ENCODE assay signal across 11 cellular contexts in genomic region chr22:26617251-26618199, GRCh38. TPM values are rescaled to one million over a fixed set of nuclear protein-coding genes. Genes with fewer than 3 reads are reported as not detected.
DNase-seq lines count a peak whose midpoint lies in the region; ATAC-seq and TF ChIP-seq lines count a peak whose summit lies in the region.
"Had no signal": no experiment of that assay in that cellular context is flagged by ENCODE, and none has a peak within 500 bp of the region (broad histone marks: within the 10 kb centered on the region; RNA-seq: fewer than 3 reads in every experiment).

CRYBB1 (minus strand) TSS chr22:26618027; CDS start chr22:26616319, 1,708 bp downstream.

- H3K4me3 ChIP-seq in gastroesophageal sphincter = no peak within 1 kb of the TSS
- H3K4me3 ChIP-seq: GM23248 had no signal

- H2BK12ac ChIP-seq in H9 (ENCODE audit: insufficient read length, low read depth, low read length) = no peak within 1 kb of the TSS

- peaks cover 63 to 77% of the 10 kb centered on the region in 2 experiments for H3K4me1 Mint-ChIP-seq in H9

- H3K23ac ChIP-seq in H9 (ENCODE audit: insufficient read length, low read depth, low read length) = no peak within 1 kb of the TSS

- H2BK5ac ChIP-seq in H9 (ENCODE audit: insufficient read length, low read length) = no peak within 1 kb of the TSS

- H3K9ac ChIP-seq in H9 (ENCODE audit: extremely low read depth, insufficient read length, low read length) = no peak within 1 kb of the TSS
- H3K9ac ChIP-seq: GM23248 had no signal

- no peaks in the 10 kb centered on the region for H3K36me3 ChIP-seq in gastroesophageal sphincter

- peak within 1 kb of the TSS; percentile 31 for H3K14ac ChIP-seq in H9 (ENCODE audit: insufficient read depth, low read length)

- peaks cover 0 to 2% of the 10 kb centered on the region in 2 experiments; a peak in 1 of 5 replicates for H3K9me3 Mint-ChIP-seq in H9

- no peak within 1 kb of the TSS for H3K4ac ChIP-seq in H9 (ENCODE audit: low read depth, low read length)

- no peak within 1 kb of the TSS for H2BK15ac ChIP-seq in H9 (ENCODE audit: low read depth, low read length)

- no peak within 1 kb of the TSS for H3T11ph ChIP-seq in H9 (ENCODE audit: low read length)

- H3K4me2 ChIP-seq in H9 (ENCODE audit: insufficient read depth, insufficient read length, low read length) = no peak within 1 kb of the TSS

- H3K27ac ChIP-seq in H9 (ENCODE audit: insufficient read length, low read depth, low read length) (no peak within 1 kb of the TSS), gastroesophageal sphincter (peak within 1 kb of the TSS in 1 of 4 donors; percentile 1)
- H3K27ac ChIP-seq: GM23248 had no signal

- no peak within 1 kb of the TSS for H2AFZ ChIP-seq in H9 (ENCODE audit: low read length)
- H2AFZ ChIP-seq: GM23248 had no signal

- H3K27ac Mint-ChIP-seq in H9 = peak within 1 kb of the TSS; percentile 56 to 91 (median 73); a peak in 6 of 7 replicates

- peaks cover 62% of the 10 kb centered on the region for H3K27me3 Mint-ChIP-seq in H9 (ENCODE audit: low read depth)

- no peak within 1 kb of the TSS for H4K91ac ChIP-seq in H9 (ENCODE audit: insufficient read length, low read depth, low read length)

- WGBS in H9 (ENCODE audit: extremely low coverage, insufficient read length, low lambda C conversion rate) = no CpG with 5 or more reads among the region's 7 CpGs
- WGBS in gastroesophageal sphincter (ENCODE audit: low coverage in 1 of 2), 2 donors = 44 to 63% methylated on average over 2 to 4 of the region's 7 CpGs

- DNase-seq in H9 (no peak), RPMI8226 (peak; percentile 94), pons (ENCODE audit: low spot score) (peak; percentile 33), NCI-H2081 (lab: John Stamatoyannopoulos, UW) (no peak), SW480 (ENCODE audit: low spot score) (no peak)
- DNase-seq: GM23248; stimulated activated CD4-positive, alpha-beta T cell treated with anti-CD3 and anti-CD28 coated beads, Interleukin-4, amount 100 ng/mL, for 1 hour had no signal

- no peak within 1 kb of the TSS for H2AK5ac ChIP-seq in H9 (ENCODE audit: insufficient read length, low read length)

- no peak within 1 kb of the TSS for H2BK120ac ChIP-seq in H9 (ENCODE audit: low read depth, low read length, poor library complexity, severe bottlenecking)

- H3K4me1 ChIP-seq in H9 (ENCODE audit: insufficient read depth, low read length) (peaks cover 32% of the 10 kb centered on the region), gastroesophageal sphincter (no peaks in the 10 kb centered on the region)

- H4K5ac ChIP-seq in H9 (ENCODE audit: insufficient read length, low read depth, low read length) = no peak within 1 kb of the TSS

- no peaks in the 10 kb centered on the region for H3K9me3 ChIP-seq in H9 (ENCODE audit: control insufficient read depth, low read depth, low read length)
- no peaks in the 10 kb centered on the region for H3K9me3 ChIP-seq in gastroesophageal sphincter

- H3K4me3 Mint-ChIP-seq in H9 = peak within 1 kb of the TSS in 1 of 2 experiments; percentile 61; a peak in 3 of 5 replicates

- H3K79me2 ChIP-seq in H9 (ENCODE audit: insufficient read depth, low read length) = no peaks in the 10 kb centered on the region

- H3K27me3 ChIP-seq in H9 (ENCODE audit: insufficient read depth, low read length) (peaks cover 6% of the 10 kb centered on the region; the same call in 1 of the 2 replicates), gastroesophageal sphincter (peaks cover 71% of the 10 kb centered on the region)

- no peak within 1 kb of the TSS for H3K18ac ChIP-seq in H9 (ENCODE audit: insufficient read length, low read depth, low read length)

- no peaks in the 10 kb centered on the region; a peak in 1 of 7 replicates for H3K36me3 Mint-ChIP-seq in H9 (ENCODE audit: insufficient read depth in 1 of 3, low read depth in 3 of 3)

- no peak within 1 kb of the TSS for H3K56ac ChIP-seq in H9 (ENCODE audit: insufficient read length, low read depth, low read length)

- TF ChIP-seq EP300 in gastroesophageal sphincter (IDR thresholded peaks at IDR 0.05) = no peak

- H3K23me2 ChIP-seq in H9 (ENCODE audit: insufficient read length, low read depth, low read length, poor library complexity, severe bottlenecking) = no peaks in the 10 kb centered on the region

- peak; percentile 71 for ATAC-seq in gastroesophageal sphincter
- ATAC-seq in GM18511 (IDR thresholded peaks at IDR 0.05; ENCODE audit: unreplicated experiment) = no peak
- ATAC-seq in GM19035 (IDR thresholded peaks at IDR 0.05; ENCODE audit: unreplicated experiment) = no peak

- H4K20me1 ChIP-seq in H9 (ENCODE audit: control insufficient read depth, insufficient read depth, insufficient read length) = no peaks in the 10 kb centered on the region

- no peaks in the 10 kb centered on the region for H3K79me1 ChIP-seq in H9 (ENCODE audit: insufficient read depth, low read depth, low read length, poor library complexity, severe bottlenecking)

- H2BK20ac ChIP-seq in H9 (ENCODE audit: low read depth, low read length, poor library complexity, severe bottlenecking) = no peak within 1 kb of the TSS

- TF ChIP-seq CTCF in H9 (conservative IDR thresholded peaks at IDR 0.05) (no peak), gastroesophageal sphincter (IDR thresholded peaks at IDR 0.05) (no peak)

- TF ChIP-seq POLR2A in gastroesophageal sphincter (IDR thresholded peaks at IDR 0.05) = no peak

- no peak within 1 kb of the TSS for H4K8ac ChIP-seq in H9 (replicated peaks; ENCODE audit: insufficient read length, low read depth, low read length)

RNA-seq across cellular contexts. Expression of gene CRYBB1, which starts in this region (rescaled TPM):
- total RNA-seq in H9 (2021) (4.3 and 5.4 TPM in 2 replicates), gastroesophageal sphincter (under 1 TPM in 1 of 4 donors, not detected in 3; 0.40 TPM)
- total RNA-seq: GM23248, SK-MEL-5 had no signal

Comparison
In these comparisons a context has a peak if more than half of its experiments do, and no peak if none do; other contexts are left out.
1. Peak in ATAC-seq in gastroesophageal sphincter; RNA of the gene not detected or under 1 TPM.
2. DNase-seq: peak in RPMI8226 (single experiment) and pons (single experiment); none in H9 (single experiment), NCI-H2081 (0 of 2) and SW480 (single experiment).